Comparison of ENCODE assay signal across 19 cellular contexts in genomic region chr3:13574083-13574797, GRCh38. TPM values are rescaled to one million over a fixed set of nuclear protein-coding genes. Genes with fewer than 3 reads are reported as not detected.
A peak's percentile ranks its signal among the peaks of the same experiment; 100 is the strongest.
DNase-seq lines count a peak whose midpoint lies in the region; ATAC-seq and TF ChIP-seq lines count a peak whose summit lies in the region.
"Had no signal": no experiment of that assay in that cellular context is flagged by ENCODE, and none has a peak within 500 bp of the region (broad histone marks: within the 10 kb centered on the region; RNA-seq: fewer than 3 reads in every experiment).

No MANE protein-coding gene starts in this region.

- no peak overlapping the region for H3K4me3 ChIP-seq in suprapubic skin
- H3K4me3 ChIP-seq: body of pancreas, MG63 had no signal

- TF ChIP-seq CTCF in suprapubic skin (IDR thresholded peaks at IDR 0.05), result no peak

- H3K4me1 Mint-ChIP-seq in activated T-cell treated with anti-CD3 and anti-CD28 coated beads, Interleukin-2, amount 50 U/mL, for 24 hours (ENCODE audit: low read depth), result peaks cover 12% of the 10 kb centered on the region
- peaks cover 2% of the 10 kb centered on the region for H3K4me1 Mint-ChIP-seq in T-helper 17 cell

- no peaks in the 10 kb centered on the region for H3K9me3 Mint-ChIP-seq in activated T-cell treated with anti-CD3 and anti-CD28 coated beads, Interleukin-2, amount 50 U/mL, for 24 hours
- H3K9me3 Mint-ChIP-seq: CD14-positive monocyte had no signal

- H3K4me1 ChIP-seq in suprapubic skin, result peaks cover 51% of the 10 kb centered on the region
- H3K4me1 ChIP-seq: body of pancreas had no signal

- H3K9me3 ChIP-seq in suprapubic skin (no peaks in the 10 kb centered on the region), T-helper 17 cell (ENCODE audit: control insufficient read depth, low read length, poor library complexity, severe bottlenecking) (no peaks in the 10 kb centered on the region)
- H3K9me3 ChIP-seq: body of pancreas, MG63 had no signal

- no peaks in the 10 kb centered on the region for H3K36me3 Mint-ChIP-seq in activated T-cell treated with anti-CD3 and anti-CD28 coated beads, Interleukin-2, amount 50 U/mL, for 24 hours (ENCODE audit: low read depth)
- H3K36me3 Mint-ChIP-seq in T-helper 17 cell (ENCODE audit: low read depth), result no peaks in the 10 kb centered on the region
- H3K36me3 Mint-ChIP-seq: activated naive CD8-positive, alpha-beta T cell; CD14-positive monocyte had no signal

- H3K4me3 Mint-ChIP-seq in activated T-cell treated with anti-CD3 and anti-CD28 coated beads, Interleukin-2, amount 50 U/mL, for 24 hours, result no peak overlapping the region
- no peak overlapping the region for H3K4me3 Mint-ChIP-seq in T-helper 17 cell
- H3K4me3 Mint-ChIP-seq: activated naive CD8-positive, alpha-beta T cell; CD14-positive monocyte had no signal

- H3K27ac ChIP-seq in suprapubic skin, result peak overlapping the region; percentile 63
- H3K27ac ChIP-seq: body of pancreas, epithelial cell of prostate had no signal

- H3K27me3 Mint-ChIP-seq in activated T-cell treated with anti-CD3 and anti-CD28 coated beads, Interleukin-2, amount 50 U/mL, for 24 hours, result no peaks in the 10 kb centered on the region
- peaks cover 18% of the 10 kb centered on the region for H3K27me3 Mint-ChIP-seq in T-helper 17 cell
- H3K27me3 Mint-ChIP-seq: activated naive CD8-positive, alpha-beta T cell had no signal

- H3K36me3 ChIP-seq in suprapubic skin, result no peaks in the 10 kb centered on the region
- H3K36me3 ChIP-seq: MG63 had no signal

- DNase-seq in activated T-cell treated with anti-CD3 and anti-CD28 coated beads, Interleukin-2, amount 50 U/mL, for 24 hours, result no peak
- DNase-seq in activated T-cell treated with anti-CD3 and anti-CD28 coated beads, Interleukin-2, amount 50 U/mL, for 48 hours, result no peak
- peak; percentile 91 for DNase-seq in SK-N-DZ (ENCODE audit: low spot score)
- peak; percentile 73 for DNase-seq in left kidney (ENCODE audit: low read depth, low spot score)
- no peak for DNase-seq in suprapubic skin (ENCODE audit: low spot score in 2 of 2)
- DNase-seq in T-helper 17 cell, result no peak
- DNase-seq in activated CD8-positive, alpha-beta memory T cell treated with anti-CD3 and anti-CD28 coated beads, Interleukin-2, amount 50 U/mL, for 4 hours, result no peak
- no peak for DNase-seq in putamen (ENCODE audit: low spot score)
- DNase-seq: activated T-cell treated with anti-CD3 and anti-CD28 coated beads, Interleukin-2, amount 50 U/mL, for 1 hour; body of pancreas; dermis blood vessel endothelial cell; MG63; NCI-H1694; stimulated activated CD4-positive, alpha-beta T cell treated with anti-CD3 and anti-CD28 coated beads, Interleukin-2, amount 100 ng/mL, for 48 hours; T-helper 1 cell had no signal

- no peak for TF ChIP-seq EP300 in suprapubic skin (IDR thresholded peaks at IDR 0.05)

- no peak for TF ChIP-seq POLR2A in suprapubic skin (IDR thresholded peaks at IDR 0.05)

- ATAC-seq in T-helper 17 cell, result no peak
- ATAC-seq: body of pancreas, left lobe of liver had no signal

- WGBS in suprapubic skin, result 60% methylated on average over 3 of the region's 18 CpGs

- H3K27ac Mint-ChIP-seq in activated T-cell treated with anti-CD3 and anti-CD28 coated beads, Interleukin-2, amount 50 U/mL, for 24 hours, result peak overlapping the region; percentile 59
- no peak overlapping the region for H3K27ac Mint-ChIP-seq in T-helper 17 cell
- H3K27ac Mint-ChIP-seq: activated naive CD8-positive, alpha-beta T cell had no signal

- no peaks in the 10 kb centered on the region for H3K27me3 ChIP-seq in suprapubic skin
- H3K27me3 ChIP-seq: body of pancreas, MG63 had no signal

RNA-seq across cellular contexts. Expression of gene FBLN2, which starts 25.3 kb away (rescaled TPM):
- polyA plus RNA-seq in SK-N-DZ (2014; cell fraction: cytosol; rRNA removed), result 0.09 and 0.48 TPM in 2 replicates
- polyA plus RNA-seq in SK-N-DZ (2014; cell fraction: nucleus; rRNA removed), result 0.25 TPM in 1 of 2 replicates, not detected in the other
- total RNA-seq in suprapubic skin (10 to 100 TPM; 25.3 to 93.8 (median 47.6) TPM), T-helper 17 cell (1 to 10 TPM in 1 of 2 donors, not detected in 1; 1.5 TPM)
- polyA plus RNA-seq: CD14-positive monocyte had no signal

Comparison
In these comparisons a context has a peak if more than half of its experiments do, and no peak if none do; other contexts are left out.
1. DNase-seq: peak in SK-N-DZ (single experiment) and left kidney (single experiment); none in activated T-cell treated with anti-CD3 and anti-CD28 coated beads, Interleukin-2, amount 50 U/mL, for 24 hours (single experiment), activated T-cell treated with anti-CD3 and anti-CD28 coated beads, Interleukin-2, amount 50 U/mL, for 48 hours (0 of 2), suprapubic skin (0 of 2), T-helper 17 cell (0 of 3), activated CD8-positive, alpha-beta memory T cell treated with anti-CD3 and anti-CD28 coated beads, Interleukin-2, amount 50 U/mL, for 4 hours (single experiment) and putamen (single experiment).
2. RNA of gene FBLN2, which starts 25.3 kb away (total RNA-seq): 25.3 to 93.8 TPM in suprapubic skin; 1.5 TPM in T-helper 17 cell; every median in the first group is over 10 times any median in the second.